8 cellular contexts compared by ENCODE assay signal in the genomic region with DNA sequence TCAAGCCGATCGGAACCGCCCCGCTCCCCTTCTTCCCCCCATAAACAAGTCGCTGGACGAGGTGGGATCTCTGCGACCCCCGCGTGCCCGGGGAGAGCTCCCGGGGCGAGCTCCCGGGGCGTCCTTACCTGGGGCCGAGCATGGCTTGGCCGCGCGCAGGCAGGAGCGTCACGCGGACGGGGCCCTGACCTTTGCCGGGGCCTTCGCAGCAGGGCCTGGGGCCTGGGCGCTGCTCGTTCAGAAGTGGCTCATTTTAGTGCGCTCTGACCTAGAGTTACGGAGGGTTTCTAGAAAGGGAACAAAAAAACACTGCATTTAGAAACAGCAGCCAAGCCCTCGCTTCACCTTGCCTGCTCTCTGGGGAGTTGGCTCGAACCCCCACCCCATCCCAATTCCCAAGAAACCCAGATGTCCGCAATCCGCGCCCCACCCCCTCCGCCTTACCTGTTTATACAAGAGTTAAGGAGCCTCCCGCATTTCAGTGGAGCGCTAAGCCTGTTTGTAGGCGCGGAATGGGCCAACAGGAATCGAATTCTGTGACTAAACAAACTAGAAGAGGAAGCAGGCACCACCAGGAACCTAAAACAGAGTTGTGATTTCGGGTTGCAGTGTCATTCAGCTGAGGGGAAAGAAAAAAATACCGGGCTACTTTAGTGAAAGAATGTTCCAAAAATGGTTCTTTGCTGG. TPM values are rescaled to one million over a fixed set of nuclear protein-coding genes. Genes with fewer than 3 reads are reported as not detected.
DNase-seq lines count a peak whose midpoint lies in the region; ATAC-seq, FAIRE-seq and TF ChIP-seq lines count a peak whose summit lies in the region.

No MANE protein-coding gene starts in this region.

- no peak for TF ChIP-seq RAD21 in IMR-90 (IDR thresholded peaks at IDR 0.05; ENCODE audit: low read length)

- H3K27ac ChIP-seq in IMR-90 (ENCODE audit: insufficient read depth, low read length) (no peak overlapping the region), mesodermal cell (ENCODE audit: low read depth, low read length, severe bottlenecking) (peak overlapping the region; percentile 10)

- H2BK5ac ChIP-seq in IMR-90 (ENCODE audit: low read depth, low read length, poor library complexity, severe bottlenecking): no peak overlapping the region

- H4K20me1 ChIP-seq in IMR-90 (ENCODE audit: insufficient read depth, low read length): no peaks in the 10 kb centered on the region

- no peak overlapping the region; a peak in 1 of 4 replicates for H4K8ac ChIP-seq in IMR-90 (ENCODE audit: low read depth in 2 of 2, low read length in 2 of 2)

- no peak overlapping the region for H4K91ac ChIP-seq in IMR-90 (ENCODE audit: insufficient read depth, low read depth, low read length)

- no peak overlapping the region for H3K18ac ChIP-seq in IMR-90 (ENCODE audit: low read depth, low read length)

- no peak overlapping the region for H2BK120ac ChIP-seq in IMR-90 (ENCODE audit: low read depth, low read length)

- CTCF ChIA-PET in IMR-90 (lab: Yijun Ruan, JAX): no interaction called here

- no peaks in the 10 kb centered on the region for H3K9me1 ChIP-seq in IMR-90 (ENCODE audit: insufficient read depth, low read length)

- H3K9me3 ChIP-seq in IMR-90 (ENCODE audit: control insufficient read depth, insufficient read depth, low read length) (no peaks in the 10 kb centered on the region), mesodermal cell (ENCODE audit: control insufficient read depth, low read length) (no peaks in the 10 kb centered on the region)

- 51% methylated on average over 27 of the region's 41 CpGs; no CpG with 5 or more reads in 1 of the 2 experiments for WGBS in IMR-90 (ENCODE audit: extremely low coverage in 2 of 2, insufficient read length in 1 of 2), 2 experiments
- 4% methylated on average over 33 to 36 of the region's 41 CpGs for WGBS in mesodermal cell (ENCODE audit: insufficient coverage in 2 of 2), 2 experiments

- peaks cover 5% of the 10 kb centered on the region for H3K4me1 ChIP-seq in IMR-90 (ENCODE audit: control insufficient read depth, insufficient read depth, low read length)
- H3K4me1 ChIP-seq in mesodermal cell (ENCODE audit: control insufficient read depth, insufficient read depth, low read length, poor library complexity, severe bottlenecking): peaks cover 16% of the 10 kb centered on the region

- TF ChIP-seq CTCF in IMR-90 (conservative IDR thresholded peaks at IDR 0.05; ENCODE audit: low read depth, low read length) (no peak), chondrocyte (IDR thresholded peaks at IDR 0.05) (no peak)

- no peaks in the 10 kb centered on the region for H3K9me3 Mint-ChIP-seq in chondrocyte (ENCODE audit: low read depth)

- H2AK5ac ChIP-seq in IMR-90 (ENCODE audit: low read depth, low read length): no peak overlapping the region

- H3K4me2 ChIP-seq in IMR-90 (ENCODE audit: low read depth, low read length): no peak overlapping the region

- H3K4me3 Mint-ChIP-seq in chondrocyte (ENCODE audit: unreplicated experiment): peak overlapping the region; percentile 86

- ATAC-seq in GM21529 (IDR thresholded peaks at IDR 0.05; ENCODE audit: unreplicated experiment): peak; percentile 51
- no peak for ATAC-seq in IMR-90 (ENCODE audit: low read depth)

- no peak overlapping the region for H3K9ac ChIP-seq in IMR-90 (ENCODE audit: low read depth, low read length)

- in situ Hi-C loops in IMR-90 (cut with MboI; ENCODE audit: low sequenced_read_pairs): no loop called here

- H2AFZ ChIP-seq in IMR-90 (replicated peaks; ENCODE audit: low read length, poor library complexity): peak overlapping the region; percentile 89

- H3K56ac ChIP-seq in IMR-90 (ENCODE audit: extremely low read depth, insufficient read depth, low read length): no peak overlapping the region

- H3K4me1 Mint-ChIP-seq in chondrocyte (ENCODE audit: low read depth): peaks cover 22% of the 10 kb centered on the region

- H3K27ac Mint-ChIP-seq in chondrocyte (ENCODE audit: unreplicated experiment): no peak overlapping the region

- POLR2A ChIA-PET in IMR-90 (lab: Charles Lee; ENCODE audit: unreplicated experiment): no interaction called here

- dilution Hi-C loops in IMR-90 (cut with HindIII; ENCODE audit: low sequenced_read_pairs, unreplicated experiment): no loop called here

- H3K23ac ChIP-seq in IMR-90 (ENCODE audit: low read depth, low read length): no peak overlapping the region

- H2BK15ac ChIP-seq in IMR-90 (ENCODE audit: low read depth, low read length): no peak overlapping the region

- no peak overlapping the region for H4K5ac ChIP-seq in IMR-90 (ENCODE audit: low read depth, low read length)

- no peak overlapping the region for H3K4me3 ChIP-seq in IMR-90 (ENCODE audit: insufficient read depth, low read depth, low read length)
- H3K4me3 ChIP-seq in mesodermal cell (ENCODE audit: extremely low read depth, insufficient read depth, low read length, poor library complexity, severe bottlenecking): peak overlapping the region; percentile 40

- H2BK20ac ChIP-seq in IMR-90 (ENCODE audit: low read depth, low read length): no peak overlapping the region

- DNase-seq in GM12891 (ENCODE audit: insufficient read length, low spot score): peak; percentile 49
- no peak for DNase-seq in IMR-90
- no peak for DNase-seq in chondrocyte (ENCODE audit: low spot score)
- peak; percentile 70 for DNase-seq in ureter (ENCODE audit: low spot score)
- no peak for DNase-seq in stimulated activated CD8-positive, alpha-beta memory T cell treated with anti-CD3 and anti-CD28 coated beads, Interleukin-4, amount 100 ng/mL, for 48 hours
- no peak for DNase-seq in GM19240 (ENCODE audit: insufficient read length, low spot score)

- H3K36me3 Mint-ChIP-seq in chondrocyte (ENCODE audit: low read depth): peaks cover 1% of the 10 kb centered on the region

- no peak overlapping the region for H3K14ac ChIP-seq in IMR-90 (replicated peaks; ENCODE audit: low read depth, low read length)

- peak; percentile 92 for FAIRE-seq in GM12891 (lab: Jason Lieb, UNC)

- H3K27me3 Mint-ChIP-seq in chondrocyte (ENCODE audit: low read depth): peaks cover 18% of the 10 kb centered on the region

- intact Hi-C loops in IMR-90 (cut with micrococcal nuclease): no loop called here

- no peaks in the 10 kb centered on the region; the same call in none of the 2 replicates for H3K27me3 ChIP-seq in IMR-90 (ENCODE audit: control insufficient read depth, insufficient read depth, low read length)

- no peak; the same call in 1 of the 2 replicates for TF ChIP-seq POLR2A in GM12891 (IDR thresholded peaks at IDR 0.05; ENCODE audit: low read depth, low read length)
- no peak for TF ChIP-seq POLR2A in IMR-90 (IDR thresholded peaks at IDR 0.05; ENCODE audit: low read depth, low read length)

- no TSS peak for BruUV-seq in IMR-90 (replicated peaks; lab: Mats Ljungman, UMichigan)

- H3K4ac ChIP-seq in IMR-90 (ENCODE audit: low read depth, low read length): no peak overlapping the region

- no peaks in the 10 kb centered on the region for H3K36me3 ChIP-seq in IMR-90 (ENCODE audit: control insufficient read depth, insufficient read depth, low read length)
- H3K36me3 ChIP-seq in mesodermal cell (ENCODE audit: control insufficient read depth, insufficient read depth, low read length): no peaks in the 10 kb centered on the region

- H3K79me1 ChIP-seq in IMR-90 (ENCODE audit: low read depth in 1 of 2, low read length in 2 of 2): no peaks in the 10 kb centered on the region

- H2AK9ac ChIP-seq in IMR-90 (replicated peaks; ENCODE audit: low read depth, low read length, poor library complexity): no peak overlapping the region

TF ChIP-seq in GM12891, 5 proteins besides CTCF, POLR2A, EP300 and RAD21:
- TF ChIP-seq SPI1 (IDR thresholded peaks at IDR 0.05; ENCODE audit: low read depth, low read length) (peak; percentile 70), POU2F2 (IDR thresholded peaks at IDR 0.05; ENCODE audit: low read depth, low read length) (no peak), POLR2AphosphoS5 (IDR thresholded peaks at IDR 0.05; ENCODE audit: low read depth, low read length) (peak; percentile 50; the same call in 1 of the 2 replicates), PAX5 (IDR thresholded peaks at IDR 0.05; ENCODE audit: insufficient read depth, low read length, severe bottlenecking) (no peak), TAF1 (IDR thresholded peaks at IDR 0.05; ENCODE audit: low read depth, low read length) (no peak)
TF ChIP-seq in GM12891: peak in this region for 2.

TF ChIP-seq in IMR-90, 13 proteins besides CTCF, POLR2A, EP300 and RAD21:
- TF ChIP-seq MAZ (IDR thresholded peaks at IDR 0.05; ENCODE audit: borderline replicate concordance, low read depth, low read length) (no peak), RCOR1 (IDR thresholded peaks at IDR 0.05; ENCODE audit: insufficient replicate concordance, low read length) (no peak), SMC3 (IDR thresholded peaks at IDR 0.05; ENCODE audit: low read depth, low read length) (no peak), NFE2L2 (IDR thresholded peaks at IDR 0.05; ENCODE audit: low read depth, low read length) (no peak), MAFK (IDR thresholded peaks at IDR 0.05; ENCODE audit: low read depth, low read length) (no peak), CHD1 (IDR thresholded peaks at IDR 0.05; ENCODE audit: low read depth, low read length) (no peak), CEBPB (IDR thresholded peaks at IDR 0.05; ENCODE audit: low read depth, low read length) (no peak), MXI1 (IDR thresholded peaks at IDR 0.05; ENCODE audit: borderline replicate concordance, low read depth, low read length) (no peak), FOS (IDR thresholded peaks at IDR 0.05; ENCODE audit: low read depth, low read length) (no peak)

RNA-seq across cellular contexts. Expression of gene RBM47, which starts 0.8 kb away (rescaled TPM):
- 10.9 TPM for polyA plus RNA-seq in GM12891 (2012; ENCODE audit: low read depth, missing spikeins)
- 0.83 and 1.1 TPM in 2 replicates for total RNA-seq in IMR-90 (2012; rRNA removed)
- 0.44 and 0.59 TPM in 2 replicates for polyA plus RNA-seq in IMR-90 (2012; rRNA removed)
- 1.1 and 1.6 TPM in 2 replicates for polyA plus RNA-seq in IMR-90 (2012; cell fraction: cytosol; rRNA removed)
- polyA plus RNA-seq in IMR-90 (2012; cell fraction: nucleus; rRNA removed; ENCODE audit: low replicate concordance): 0.41 and 0.99 TPM in 2 replicates
- total RNA-seq in chondrocyte: 0.12 to 0.26 TPM (median 0.12 TPM) in 3 replicates
- polyA plus RNA-seq in mesodermal cell (2013, experiment 1 of 2): 1.7 TPM
- 1.9 TPM for polyA plus RNA-seq in mesodermal cell (2013, experiment 2 of 2)
- 110 TPM for total RNA-seq in ureter

Comparison
In these comparisons a context has a peak if more than half of its experiments do, and no peak if none do; other contexts are left out.
1. DNase-seq: peak in GM12891 (single experiment) and ureter (single experiment); none in IMR-90 (single experiment), chondrocyte (single experiment), stimulated activated CD8-positive, alpha-beta memory T cell treated with anti-CD3 and anti-CD28 coated beads, Interleukin-4, amount 100 ng/mL, for 48 hours (single experiment) and GM19240 (single experiment).
2. RNA of gene RBM47, which starts 0.8 kb away (total RNA-seq): 110 TPM in ureter (single experiment); 0.83 to 1.1 TPM in IMR-90 and 0.12 to 0.26 TPM in chondrocyte; every median in the first group is over 10 times any median in the second.